Comparison of ENCODE assay signal across 12 cellular contexts in genomic region chr13:79226938-79227337, GRCh38.
A peak's percentile ranks its signal among the peaks of the same experiment; 100 is the strongest.
DNase-seq lines count a peak whose midpoint lies in the region; ATAC-seq and TF ChIP-seq lines count a peak whose summit lies in the region.
"Had no signal": no experiment of that assay in that cellular context is flagged by ENCODE, and none has a peak within 500 bp of the region (broad histone marks: within the 10 kb centered on the region; RNA-seq: fewer than 3 reads in every experiment).

No MANE protein-coding gene starts in this region.

- H3K27me3 ChIP-seq in iPS-20b (ENCODE audit: insufficient read depth, low read length) = no peaks in the 10 kb centered on the region
- H3K27me3 ChIP-seq: body of pancreas had no signal

- H3K4me3 ChIP-seq in iPS-20b (ENCODE audit: low read length) (no peak overlapping the region), foreskin fibroblast (ENCODE audit: low read depth in 1 of 2, low read length in 2 of 2) (no peak overlapping the region)
- H3K4me3 ChIP-seq: body of pancreas had no signal

- H3K4me1 ChIP-seq in iPS-20b (ENCODE audit: insufficient read depth, low read length) = peaks cover 4% of the 10 kb centered on the region; the same call in 1 of the 2 replicates

- no peak overlapping the region for H3K9ac ChIP-seq in iPS-20b (ENCODE audit: low read depth, low read length)

- H3K27ac ChIP-seq in iPS-20b (ENCODE audit: low read length) = peak overlapping the region; percentile 8
- H3K27ac ChIP-seq: body of pancreas had no signal

- ATAC-seq in GM19023 (IDR thresholded peaks at IDR 0.05; ENCODE audit: unreplicated experiment) = peak; percentile 10
- peak; percentile 18 for ATAC-seq in GM21737 (IDR thresholded peaks at IDR 0.05; ENCODE audit: unreplicated experiment)
- peak; percentile 11 for ATAC-seq in HG03196 (IDR thresholded peaks at IDR 0.05; ENCODE audit: unreplicated experiment)
- ATAC-seq: body of pancreas; stimulated activated naive CD8-positive, alpha-beta T cell treated with anti-CD3 and anti-CD28 coated beads, Interleukin-15, amount 100 ng/mL, for 72 hours had no signal

- no peak for DNase-seq in kidney tubule cell (ENCODE audit: low spot score)
- DNase-seq in NCI-H2196 treated with DMSO at 0.1 percent for 48 hours (lab: John Stamatoyannopoulos, UW; ENCODE audit: unreplicated experiment) = no peak
- DNase-seq in foreskin fibroblast = no peak
- no peak for DNase-seq in NCI-H524 (lab: John Stamatoyannopoulos, UW)
- DNase-seq: body of pancreas; NCI-H510A treated with DMSO at 0.1 percent for 48 hours; stimulated activated CD4-positive, alpha-beta T cell treated with anti-CD3 and anti-CD28 coated beads, Interleukin-15, amount 100 ng/mL, for 24 hours; stimulated activated naive CD8-positive, alpha-beta T cell treated with anti-CD3 and anti-CD28 coated beads, Interleukin-15, amount 100 ng/mL, for 72 hours had no signal

- no peak for TF ChIP-seq CTCF in foreskin fibroblast (IDR thresholded peaks at IDR 0.05; ENCODE audit: low read depth, low read length)

- no peaks in the 10 kb centered on the region for H3K9me3 ChIP-seq in iPS-20b (ENCODE audit: insufficient read depth, low read depth, low read length)
- H3K9me3 ChIP-seq: body of pancreas had no signal

- no peaks in the 10 kb centered on the region for H3K36me3 ChIP-seq in iPS-20b (ENCODE audit: insufficient read depth, low read depth, low read length)
